ENCODE assay signal across 20 cellular contexts in genomic region chr12:122547330-122547729, GRCh38. TPM values are rescaled to one million over a fixed set of nuclear protein-coding genes. Genes with fewer than 3 reads are reported as not detected.
DNase-seq lines count a peak whose midpoint lies in the region; ATAC-seq and TF ChIP-seq lines count a peak whose summit lies in the region.
"Had no signal": no experiment of that assay in that cellular context is flagged by ENCODE, and none has a peak within 500 bp of the region (broad histone marks: within the 10 kb centered on the region; RNA-seq: fewer than 3 reads in every experiment).

No MANE protein-coding gene starts in this region.

- WGBS in IMR-90 (ENCODE audit: extremely low coverage in 2 of 2, insufficient read length in 1 of 2), 2 experiments: no CpG with 5 or more reads among the region's 5 CpGs

- TF ChIP-seq CTCF in IMR-90 (conservative IDR thresholded peaks at IDR 0.05; ENCODE audit: low read depth, low read length): no peak
- TF ChIP-seq CTCF in epithelial cell of esophagus (IDR thresholded peaks at IDR 0.05; ENCODE audit: insufficient read depth, low read depth, low read length, missing control alignments): no peak

- ATAC-seq in IMR-90 (ENCODE audit: low read depth): no peak
- ATAC-seq: A549, GM23338, HCT116 had no signal

- no peaks in the 10 kb centered on the region; a peak in 1 of 4 replicates for H3K79me1 ChIP-seq in IMR-90 (ENCODE audit: low read depth in 1 of 2, low read length in 2 of 2)

- H2AK5ac ChIP-seq in IMR-90 (ENCODE audit: low read depth, low read length): no peak overlapping the region

- no TSS peak for BruUV-seq in IMR-90 (replicated peaks; lab: Mats Ljungman, UMichigan)

- no peak overlapping the region for H4K5ac ChIP-seq in IMR-90 (ENCODE audit: low read depth, low read length)

- no peak overlapping the region for H4K8ac ChIP-seq in IMR-90 (ENCODE audit: low read depth in 2 of 2, low read length in 2 of 2)

- no peak overlapping the region for H2BK5ac ChIP-seq in IMR-90 (ENCODE audit: low read depth, low read length, poor library complexity, severe bottlenecking)

- H2BK15ac ChIP-seq in IMR-90 (ENCODE audit: low read depth, low read length): no peak overlapping the region

- no peaks in the 10 kb centered on the region for H3K9me3 ChIP-seq in IMR-90 (ENCODE audit: control insufficient read depth, insufficient read depth, low read length)
- H3K9me3 ChIP-seq: A549, Caco-2 had no signal

- H2AFZ ChIP-seq in IMR-90 (replicated peaks; ENCODE audit: low read length, poor library complexity): no peak overlapping the region
- H2AFZ ChIP-seq: GM23338 had no signal

- no peak overlapping the region for H3K4ac ChIP-seq in IMR-90 (ENCODE audit: low read depth, low read length)

- in situ Hi-C loops in IMR-90 (cut with MboI; ENCODE audit: low sequenced_read_pairs): no loop called here

- CTCF ChIA-PET in IMR-90 (lab: Yijun Ruan, JAX): no interaction called here

- no peak overlapping the region for H2BK120ac ChIP-seq in IMR-90 (ENCODE audit: low read depth, low read length)

- H3K18ac ChIP-seq in IMR-90 (ENCODE audit: low read depth, low read length): no peak overlapping the region

- H3K27me3 ChIP-seq in IMR-90 (ENCODE audit: control insufficient read depth, insufficient read depth, low read length): no peaks in the 10 kb centered on the region

- no peak overlapping the region for H3K14ac ChIP-seq in IMR-90 (replicated peaks; ENCODE audit: low read depth, low read length)

- H3K9me1 ChIP-seq in IMR-90 (ENCODE audit: insufficient read depth, low read length): no peaks in the 10 kb centered on the region

- dilution Hi-C loops in IMR-90 (cut with HindIII; ENCODE audit: low sequenced_read_pairs, unreplicated experiment): no loop called here

- H3K4me3 ChIP-seq in IMR-90 (ENCODE audit: insufficient read depth, low read depth, low read length): no peak overlapping the region
- H3K4me3 ChIP-seq in epithelial cell of esophagus (ENCODE audit: low read length): no peak overlapping the region
- H3K4me3 ChIP-seq: A549, GM23338 had no signal

- H4K91ac ChIP-seq in IMR-90 (ENCODE audit: insufficient read depth, low read depth, low read length): no peak overlapping the region

- H3K9ac ChIP-seq in IMR-90 (ENCODE audit: low read depth, low read length): no peak overlapping the region

- TF ChIP-seq RAD21 in IMR-90 (IDR thresholded peaks at IDR 0.05; ENCODE audit: low read length): no peak

- no peak for TF ChIP-seq POLR2A in IMR-90 (IDR thresholded peaks at IDR 0.05; ENCODE audit: low read depth, low read length)

- intact Hi-C loops in IMR-90 (cut with micrococcal nuclease): no loop called here

- DNase-seq in ELR (ENCODE audit: low read depth) (peak; percentile 22), IMR-90 (peak; percentile 15), amniotic epithelial cell (ENCODE audit: low read depth) (peak; percentile 77), epithelial cell of esophagus (ENCODE audit: low read depth) (peak; percentile 27), NCI-H2029 (lab: John Stamatoyannopoulos, UW) (no peak), glomerular visceral epithelial cell (ENCODE audit: extremely low spot score) (no peak), DMS79 (lab: John Stamatoyannopoulos, UW) (no peak)
- no peak for DNase-seq in central memory CD4-positive, alpha-beta T cell
- DNase-seq: AML-193; Caco-2; CD4-positive, alpha-beta T cell; GF-D8; H7; HFFc6 had no signal

- POLR2A ChIA-PET in IMR-90 (lab: Charles Lee; ENCODE audit: unreplicated experiment): no interaction called here

- H3K27ac ChIP-seq in IMR-90 (ENCODE audit: insufficient read depth, low read length): no peak overlapping the region
- H3K27ac ChIP-seq: 22Rv1, A549, C4-2B, HL-60 had no signal

- H2AK9ac ChIP-seq in IMR-90 (replicated peaks; ENCODE audit: low read depth, low read length, poor library complexity): no peak overlapping the region

- no peak overlapping the region for H3K23ac ChIP-seq in IMR-90 (ENCODE audit: low read depth, low read length)

- H3K56ac ChIP-seq in IMR-90 (ENCODE audit: extremely low read depth, insufficient read depth, low read length): no peak overlapping the region

- peaks cover 10% of the 10 kb centered on the region for H3K36me3 ChIP-seq in IMR-90 (ENCODE audit: control insufficient read depth, insufficient read depth, low read length)

- H4K20me1 ChIP-seq in IMR-90 (ENCODE audit: insufficient read depth, low read length): no peaks in the 10 kb centered on the region

- H3K4me1 ChIP-seq in IMR-90 (ENCODE audit: control insufficient read depth, insufficient read depth, low read length): no peaks in the 10 kb centered on the region
- H3K4me1 ChIP-seq: A549, Caco-2 had no signal

- no peak overlapping the region for H2BK20ac ChIP-seq in IMR-90 (ENCODE audit: low read depth, low read length)

- no peak overlapping the region for H3K4me2 ChIP-seq in IMR-90 (ENCODE audit: low read depth, low read length)
- H3K4me2 ChIP-seq: A549, GM23338 had no signal

TF ChIP-seq in IMR-90, 13 proteins besides CTCF, POLR2A, EP300 and RAD21:
- TF ChIP-seq ELK1 (IDR thresholded peaks at IDR 0.05; ENCODE audit: borderline replicate concordance, low read depth, low read length) (no peak), MAZ (IDR thresholded peaks at IDR 0.05; ENCODE audit: borderline replicate concordance, low read depth, low read length) (no peak), USF2 (IDR thresholded peaks at IDR 0.05; ENCODE audit: low read depth, low read length) (peak; percentile 46), NFE2L2 (IDR thresholded peaks at IDR 0.05; ENCODE audit: low read depth, low read length) (no peak)

RNA-seq across cellular contexts. Expression of gene KNTC1, which starts 20.3 kb away (rescaled TPM):
- 23.7 and 32.8 TPM in 2 replicates for total RNA-seq in IMR-90 (2012; rRNA removed)
- polyA plus RNA-seq in IMR-90 (2012; rRNA removed): 16.6 and 16.7 TPM in 2 replicates
- polyA plus RNA-seq in IMR-90 (2012; cell fraction: cytosol; rRNA removed): 1.7 and 4.0 TPM in 2 replicates
- 16.7 and 56.8 TPM in 2 replicates for polyA plus RNA-seq in IMR-90 (2012; cell fraction: nucleus; rRNA removed; ENCODE audit: low replicate concordance)

RNA-seq across cellular contexts. Expression of gene RSRC2, which starts 20.6 kb away (rescaled TPM):
- total RNA-seq in IMR-90 (2012; rRNA removed): 18.6 and 41.7 TPM in 2 replicates
- 31.5 and 32.1 TPM in 2 replicates for polyA plus RNA-seq in IMR-90 (2012; rRNA removed)
- 3.0 and 4.6 TPM in 2 replicates for polyA plus RNA-seq in IMR-90 (2012; cell fraction: cytosol; rRNA removed)
- polyA plus RNA-seq in IMR-90 (2012; cell fraction: nucleus; rRNA removed; ENCODE audit: low replicate concordance): 13.0 and 103 TPM in 2 replicates

RNA-seq across cellular contexts. Expression of gene ZCCHC8, which starts 46.6 kb away (rescaled TPM):
- 9.5 and 11.4 TPM in 2 replicates for total RNA-seq in IMR-90 (2012; rRNA removed)
- 10.9 and 12.7 TPM in 2 replicates for polyA plus RNA-seq in IMR-90 (2012; rRNA removed)
- polyA plus RNA-seq in IMR-90 (2012; cell fraction: cytosol; rRNA removed): 2.8 and 3.9 TPM in 2 replicates
- 13.3 and 42.0 TPM in 2 replicates for polyA plus RNA-seq in IMR-90 (2012; cell fraction: nucleus; rRNA removed; ENCODE audit: low replicate concordance)

Comparison
In these comparisons a context has a peak if more than half of its experiments do, and no peak if none do; other contexts are left out.
1. DNase-seq: peak in ELR (single experiment), IMR-90 (single experiment), amniotic epithelial cell (single experiment) and epithelial cell of esophagus (single experiment); none in NCI-H2029 (single experiment), central memory CD4-positive, alpha-beta T cell (single experiment), glomerular visceral epithelial cell (single experiment) and DMS79 (single experiment).